Comparison of ENCODE assay signal across 1 cellular context in genomic region chr20:49280463-49281058, GRCh38.
TF ChIP-seq lines count a peak whose summit lies in the region.

No MANE protein-coding gene starts in this region.

TF ChIP-seq in endothelial cell of umbilical vein, 7 proteins besides CTCF, POLR2A, EP300 and RAD21:
- TF ChIP-seq EZH2 (IDR thresholded peaks at IDR 0.05; ENCODE audit: borderline replicate concordance, low read depth, low read length, severe bottlenecking) (no peak), FOS (IDR thresholded peaks at IDR 0.05; ENCODE audit: borderline replicate concordance, insufficient read depth, low read length) (no peak), POLR2AphosphoS5 (IDR thresholded peaks at IDR 0.05; ENCODE audit: insufficient read depth, low read depth, low read length) (no peak), GATA2 (IDR thresholded peaks at IDR 0.05; ENCODE audit: insufficient read depth, insufficient read length, low read depth, low read length) (no peak), JUN (IDR thresholded peaks at IDR 0.05; ENCODE audit: borderline replicate concordance, insufficient read depth, insufficient read length, low read depth) (no peak), MYC (IDR thresholded peaks at IDR 0.05; ENCODE audit: low read depth, low read length) (no peak)
- TF ChIP-seq, protein P1, sequence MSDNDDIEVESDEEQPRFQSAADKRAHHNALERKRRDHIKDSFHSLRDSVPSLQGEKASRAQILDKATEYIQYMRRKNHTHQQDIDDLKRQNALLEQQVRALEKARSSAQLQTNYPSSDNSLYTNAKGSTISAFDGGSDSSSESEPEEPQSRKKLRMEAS (IDR thresholded peaks at IDR 0.05; ENCODE audit: insufficient read depth, insufficient read length), result no peak
